ENCODE assay signal across 9 cellular contexts in the genomic region with DNA sequence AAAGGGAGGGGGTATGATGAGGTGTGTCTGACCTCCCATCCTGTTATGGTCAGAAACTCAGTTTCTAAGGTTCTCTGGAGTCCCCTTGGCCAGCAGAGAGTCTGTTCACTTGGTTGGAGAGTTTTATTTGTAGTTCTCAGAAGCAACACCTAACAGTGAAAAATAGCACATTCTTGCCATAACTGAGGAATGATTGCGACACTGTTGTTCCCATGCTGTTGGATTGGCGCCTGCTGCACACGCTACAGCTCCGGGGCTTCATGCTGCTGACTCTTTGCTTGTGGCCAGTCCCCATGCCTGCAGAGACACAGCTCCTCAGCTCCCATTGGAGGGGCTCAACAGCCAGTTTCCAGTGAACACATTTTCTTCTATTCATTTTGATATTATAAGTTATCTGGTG. TPM values are rescaled to one million over a fixed set of nuclear protein-coding genes. Genes with fewer than 3 reads are reported as not detected.
DNase-seq lines count a peak whose midpoint lies in the region; ATAC-seq, FAIRE-seq and TF ChIP-seq lines count a peak whose summit lies in the region.
"Had no signal": no experiment of that assay in that cellular context is flagged by ENCODE, and none has a peak within 500 bp of the region (broad histone marks: within the 10 kb centered on the region; RNA-seq: fewer than 3 reads in every experiment).

No MANE protein-coding gene starts in this region.

- FAIRE-seq in bronchial epithelial cell (lab: Jason Lieb, UNC): peak; percentile 66
- FAIRE-seq: GM19239 had no signal

- H3K4me1 Mint-ChIP-seq in HFFc6 (ENCODE audit: low read depth): peaks cover 17% of the 10 kb centered on the region

- H3K36me3 ChIP-seq in bronchial epithelial cell (ENCODE audit: control insufficient read depth, insufficient read depth, low read length) (no peaks in the 10 kb centered on the region), thoracic aorta (no peaks in the 10 kb centered on the region)

- TF ChIP-seq CTCF in HFFc6 (IDR thresholded peaks at IDR 0.05) (no peak), bronchial epithelial cell (IDR thresholded peaks at IDR 0.05; ENCODE audit: insufficient read depth, low read length, severe bottlenecking) (no peak), thoracic aorta (IDR thresholded peaks at IDR 0.05) (no peak)

- no peaks in the 10 kb centered on the region for H3K9me3 ChIP-seq in thoracic aorta

- no peaks in the 10 kb centered on the region for H3K27me3 Mint-ChIP-seq in HFFc6 (ENCODE audit: insufficient read depth)

- H3K9me3 Mint-ChIP-seq in HFFc6: no peaks in the 10 kb centered on the region

- H3K27me3 ChIP-seq in bronchial epithelial cell (ENCODE audit: control insufficient read depth, insufficient read depth, low read length) (no peaks in the 10 kb centered on the region), thoracic aorta (replicated peaks; ENCODE audit: insufficient read depth) (no peaks in the 10 kb centered on the region)

- H3K4me3 Mint-ChIP-seq in HFFc6: peak overlapping the region; percentile 18; the same call in 1 of the 2 replicates

- H3K27ac Mint-ChIP-seq in HFFc6: peak overlapping the region; percentile 35

- no peak overlapping the region for H3K4me3 ChIP-seq in bronchial epithelial cell (ENCODE audit: low read depth, low read length)
- H3K4me3 ChIP-seq in thoracic aorta: peak overlapping the region; percentile 25

- H3K27ac ChIP-seq in thoracic aorta: peak overlapping the region; percentile 75 to 88

- DNase-seq in HFFc6 (peak; percentile 60), bronchial epithelial cell (ENCODE audit: low read depth) (peak; percentile 50), kidney tubule cell (ENCODE audit: low spot score) (peak; percentile 60), thoracic aorta (ENCODE audit: low spot score) (peak; percentile 32), hippocampal formation (lab: John Stamatoyannopoulos, UW) (no peak), AML-193 (lab: John Stamatoyannopoulos, UW) (no peak)

- H3K36me3 Mint-ChIP-seq in HFFc6 (ENCODE audit: low read depth): peaks cover 25% of the 10 kb centered on the region

- peaks cover 15 to 23% of the 10 kb centered on the region in 2 donors for H3K4me1 ChIP-seq in thoracic aorta (ENCODE audit: control insufficient read depth in 1 of 2, low read depth in 2 of 2)

- ATAC-seq in thoracic aorta (ENCODE audit: insufficient number of reproducible peaks, low FRiP score, low read depth) (peak; percentile 77), GM21786 (IDR thresholded peaks at IDR 0.05; ENCODE audit: unreplicated experiment) (no peak), HG03521 (IDR thresholded peaks at IDR 0.05; ENCODE audit: unreplicated experiment) (no peak)

RNA-seq across cellular contexts. Expression of a gene that starts 42.1 kb away (rescaled TPM):
- 100 to 1,000 TPM; 132 to 194 (median 155) TPM for total RNA-seq in HFFc6 (2021; fragmentation: NEBNext Ultra II Directional; extraction: Animal tissue kit (Norgen Biotek cat#: 25700))
- total RNA-seq in bronchial epithelial cell (67.1 and 77.1 TPM in 2 replicates), thoracic aorta (100 to 1,000 TPM in 1 of 2 donors, 10 to 100 TPM in 1; 83.0 to 150 TPM)

RNA-seq across cellular contexts. Expression of a gene that starts 42.2 kb away (rescaled TPM):
- 1 to 10 TPM; 2.7 to 3.3 (median 3.0) TPM for total RNA-seq in HFFc6 (2021; fragmentation: NEBNext Ultra II Directional; extraction: Animal tissue kit (Norgen Biotek cat#: 25700))
- total RNA-seq in bronchial epithelial cell (5.4 and 5.8 TPM in 2 replicates), thoracic aorta (10 to 100 TPM; 14.4 to 22.7 TPM)

Comparison
In these comparisons a context has a peak if more than half of its experiments do, and no peak if none do; other contexts are left out.
1. DNase-seq: peak in HFFc6 (single experiment), bronchial epithelial cell (single experiment), kidney tubule cell (single experiment) and thoracic aorta (single experiment); none in hippocampal formation (0 of 2) and AML-193 (0 of 2).